ENCODE assay signal across 10 cellular contexts in the genomic region with DNA sequence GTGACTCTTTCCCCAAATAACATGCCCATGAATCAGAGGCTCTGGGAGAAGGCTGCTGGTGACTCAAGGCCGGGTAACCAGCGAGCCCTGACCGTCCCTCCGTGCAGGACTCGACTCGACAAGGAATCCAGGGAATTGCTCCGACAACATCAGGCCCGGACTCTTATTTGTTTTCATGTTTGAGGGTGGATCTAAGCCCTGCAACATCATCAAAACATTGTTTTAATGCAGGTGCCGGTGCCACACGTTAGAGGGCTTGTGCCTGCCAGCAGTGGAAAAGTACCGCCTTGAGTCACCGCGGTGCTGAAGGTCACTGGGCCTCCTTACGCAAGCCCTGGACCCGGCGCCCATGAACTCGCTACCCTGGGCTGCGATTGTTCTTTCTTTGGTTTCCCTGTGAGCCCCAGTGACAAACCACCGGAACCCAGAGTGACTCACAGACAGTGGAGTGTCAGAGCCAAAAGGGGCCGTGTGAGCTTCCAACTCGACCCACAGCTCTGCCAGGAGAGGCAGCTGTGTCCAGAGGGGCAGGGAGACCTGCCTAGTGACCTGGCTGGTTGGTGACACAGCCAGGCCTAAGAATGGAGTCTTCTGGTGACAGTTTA.
A peak's percentile ranks its signal among the peaks of the same experiment; 100 is the strongest.
DNase-seq lines count a peak whose midpoint lies in the region; TF ChIP-seq lines count a peak whose summit lies in the region.
"Had no signal": no experiment of that assay in that cellular context is flagged by ENCODE, and none has a peak within 500 bp of the region (broad histone marks: within the 10 kb centered on the region; RNA-seq: fewer than 3 reads in every experiment).

No MANE protein-coding gene starts in this region.

- no peak for TF ChIP-seq CTCF in testis (IDR thresholded peaks at IDR 0.05)

- no peaks in the 10 kb centered on the region for H3K79me2 ChIP-seq in GM23248 (ENCODE audit: insufficient read depth)
- H3K79me2 ChIP-seq: parathyroid adenoma had no signal

- TF ChIP-seq POLR2A in testis (IDR thresholded peaks at IDR 0.05) = no peak

- in situ Hi-C loops in GM23248 (cut with MboI) = no loop called here

- H2AFZ ChIP-seq in GM23248 = no peak overlapping the region
- H2AFZ ChIP-seq: parathyroid adenoma had no signal

- no peaks in the 10 kb centered on the region for H3K36me3 ChIP-seq in GM23248 (ENCODE audit: low read depth)
- H3K36me3 ChIP-seq in duodenal mucosa (ENCODE audit: control insufficient read depth in 1 of 2, insufficient read depth in 2 of 2, low read length in 2 of 2) = no peaks in the 10 kb centered on the region
- H3K36me3 ChIP-seq in testis (ENCODE audit: low read depth, missing control alignments) = no peaks in the 10 kb centered on the region

- H3K27ac ChIP-seq in GM23248 (no peak overlapping the region), duodenal mucosa (ENCODE audit: low read depth, low read length) (peak overlapping the region; percentile 58), testis (no peak overlapping the region)
- H3K27ac ChIP-seq: parathyroid adenoma had no signal

- H3K4me2 ChIP-seq in GM23248 (ENCODE audit: unreplicated experiment) = no peak overlapping the region

- H3K27me3 ChIP-seq in GM23248 (replicated peaks; ENCODE audit: insufficient read depth) (no peaks in the 10 kb centered on the region), duodenal mucosa (ENCODE audit: control insufficient read depth in 1 of 2, insufficient read depth in 2 of 2, low read length in 2 of 2) (no peaks in the 10 kb centered on the region), testis (no peaks in the 10 kb centered on the region)

- H3K4me3 ChIP-seq in GM23248 (no peak overlapping the region), duodenal mucosa (ENCODE audit: low read depth in 1 of 2, low read length in 2 of 2) (no peak overlapping the region), testis (no peak overlapping the region)

- H4K20me1 ChIP-seq in GM23248 (ENCODE audit: insufficient read depth) = no peaks in the 10 kb centered on the region

- H3F3A ChIP-seq in GM23248 (ENCODE audit: insufficient read depth) = no peaks in the 10 kb centered on the region

- H3K9ac ChIP-seq in GM23248 (no peak overlapping the region), duodenal mucosa (ENCODE audit: low read depth in 1 of 2, low read length in 2 of 2) (peak overlapping the region; percentile 1 to 15)
- H3K9ac ChIP-seq: parathyroid adenoma had no signal

- H3K4me1 ChIP-seq in GM23248 (ENCODE audit: insufficient read depth) = no peaks in the 10 kb centered on the region
- peaks cover 33 to 38% of the 10 kb centered on the region in 2 donors for H3K4me1 ChIP-seq in duodenal mucosa (ENCODE audit: control insufficient read depth in 1 of 2, insufficient read depth in 2 of 2, low read length in 2 of 2)
- no peaks in the 10 kb centered on the region for H3K4me1 ChIP-seq in testis
- H3K4me1 ChIP-seq: parathyroid adenoma had no signal

- no peaks in the 10 kb centered on the region for H3K9me2 ChIP-seq in GM23248 (ENCODE audit: insufficient read depth)

- intact Hi-C loops in testis (cut with DNase I; ENCODE audit: low total_unique reads) = no loop called here

- 56 to 58% methylated on average over 21 of the region's 21 CpGs for WGBS in GM23248 (ENCODE audit: low coverage in 1 of 2, low lambda C conversion rate in 2 of 2, missing lambda C conversion rate in 2 of 2), 2 experiments
- WGBS in testis, 2 donors = 76 to 95% methylated on average over 18 to 21 of the region's 21 CpGs

- H3K9me3 ChIP-seq in GM23248 (ENCODE audit: low read depth) (no peaks in the 10 kb centered on the region), duodenal mucosa (ENCODE audit: control insufficient read depth in 1 of 2, low read length in 2 of 2) (no peaks in the 10 kb centered on the region), testis (no peaks in the 10 kb centered on the region)
- H3K9me3 ChIP-seq: Caco-2 had no signal

- DNase-seq in GM23248 (peak; percentile 16), NOMO-1 treated with dmso at 0.1 percent for 144 hours (lab: John Stamatoyannopoulos, UW; ENCODE audit: unreplicated experiment) (peak; percentile 42), myocyte (ENCODE audit: low read depth) (peak; percentile 100), SIG-M5 treated with dmso at 0.1 percent for 504 hours (lab: John Stamatoyannopoulos, UW; ENCODE audit: unreplicated experiment) (no peak), NCI-H1930 (lab: John Stamatoyannopoulos, UW) (no peak), testis (no peak), NCI-H128 (lab: John Stamatoyannopoulos, UW; ENCODE audit: unreplicated experiment) (no peak)

Comparison
In these comparisons a context has a peak if more than half of its experiments do, and no peak if none do; other contexts are left out.
1. DNase-seq: peak in GM23248 (single experiment), NOMO-1 treated with dmso at 0.1 percent for 144 hours (single experiment) and myocyte (single experiment); none in SIG-M5 treated with dmso at 0.1 percent for 504 hours (single experiment), NCI-H1930 (0 of 2), testis (single experiment) and NCI-H128 (single experiment).